Comparison of ENCODE assay signal across 8 cellular contexts in genomic region chr7:6375346-6376101, GRCh38. TPM values are rescaled to one million over a fixed set of nuclear protein-coding genes. Genes with fewer than 3 reads are reported as not detected.
DNase-seq lines count a peak whose midpoint lies in the region; ATAC-seq lines count a peak whose summit lies in the region.

No MANE protein-coding gene starts in this region.

- peak overlapping the region; percentile 91 for H3K4me3 Mint-ChIP-seq in T-helper 1 cell treated with Interleukin-12 subunit alpha and Interleukin-12 subunit beta and Interleukin-4 antibody, amounts not matched to agents 30 μg/mL and 1 μg/mL, for 36 hours

- peak overlapping the region; percentile 91 for H3K27ac Mint-ChIP-seq in T-helper 1 cell treated with Interleukin-12 subunit alpha and Interleukin-12 subunit beta and Interleukin-4 antibody, amounts not matched to agents 30 μg/mL and 1 μg/mL, for 36 hours

- H3K27me3 Mint-ChIP-seq in T-helper 1 cell treated with Interleukin-12 subunit alpha and Interleukin-12 subunit beta and Interleukin-4 antibody, amounts not matched to agents 30 μg/mL and 1 μg/mL, for 36 hours (ENCODE audit: low read depth) = no peaks in the 10 kb centered on the region

- peak; percentile 61 for DNase-seq in activated CD8-positive, alpha-beta memory T cell treated with anti-CD3 and anti-CD28 coated beads for 24 hours
- no peak for DNase-seq in activated CD8-positive, alpha-beta memory T cell treated with anti-CD3 and anti-CD28 coated beads, Interleukin-2, amount 50 U/mL, for 4 hours
- DNase-seq in dermis blood vessel endothelial cell = peak; percentile 47
- DNase-seq in myocyte (ENCODE audit: low read depth) = peak; percentile 38
- DNase-seq in AG08395 (ENCODE audit: low spot score) = no peak

- peaks cover 35% of the 10 kb centered on the region for H3K4me1 Mint-ChIP-seq in T-helper 1 cell treated with Interleukin-12 subunit alpha and Interleukin-12 subunit beta and Interleukin-4 antibody, amounts not matched to agents 30 μg/mL and 1 μg/mL, for 36 hours (ENCODE audit: low read depth)

- H3K36me3 Mint-ChIP-seq in T-helper 1 cell treated with Interleukin-12 subunit alpha and Interleukin-12 subunit beta and Interleukin-4 antibody, amounts not matched to agents 30 μg/mL and 1 μg/mL, for 36 hours (ENCODE audit: low read depth) = peaks cover 14% of the 10 kb centered on the region

- no peaks in the 10 kb centered on the region for H3K9me3 Mint-ChIP-seq in T-helper 1 cell treated with Interleukin-12 subunit alpha and Interleukin-12 subunit beta and Interleukin-4 antibody, amounts not matched to agents 30 μg/mL and 1 μg/mL, for 36 hours

- ATAC-seq in GM19324 (IDR thresholded peaks at IDR 0.05; ENCODE audit: low FRiP score, unreplicated experiment) (no peak), HG03280 (IDR thresholded peaks at IDR 0.05; ENCODE audit: unreplicated experiment) (no peak)

RNA-seq across cellular contexts. Expression of gene RAC1, which starts 1.2 kb away (rescaled TPM):
- total RNA-seq in dermis blood vessel endothelial cell (58.9 and 105 TPM in 2 replicates), myocyte (91.0 and 105 TPM in 2 replicates)
- 330 TPM for polyA plus RNA-seq in myocyte (2012)

RNA-seq across cellular contexts. Expression of gene FAM220A, which starts 26.8 kb away (rescaled TPM):
- total RNA-seq in dermis blood vessel endothelial cell (16.7 and 18.7 TPM in 2 replicates), myocyte (25.2 and 42.1 TPM in 2 replicates)
- 22.0 TPM for polyA plus RNA-seq in myocyte (2012)

Comparison
In these comparisons a context has a peak if more than half of its experiments do, and no peak if none do; other contexts are left out.
1. DNase-seq: peak in activated CD8-positive, alpha-beta memory T cell treated with anti-CD3 and anti-CD28 coated beads for 24 hours (single experiment), dermis blood vessel endothelial cell (single experiment) and myocyte (single experiment); none in activated CD8-positive, alpha-beta memory T cell treated with anti-CD3 and anti-CD28 coated beads, Interleukin-2, amount 50 U/mL, for 4 hours (single experiment) and AG08395 (single experiment).